In the genomic region with DNA sequence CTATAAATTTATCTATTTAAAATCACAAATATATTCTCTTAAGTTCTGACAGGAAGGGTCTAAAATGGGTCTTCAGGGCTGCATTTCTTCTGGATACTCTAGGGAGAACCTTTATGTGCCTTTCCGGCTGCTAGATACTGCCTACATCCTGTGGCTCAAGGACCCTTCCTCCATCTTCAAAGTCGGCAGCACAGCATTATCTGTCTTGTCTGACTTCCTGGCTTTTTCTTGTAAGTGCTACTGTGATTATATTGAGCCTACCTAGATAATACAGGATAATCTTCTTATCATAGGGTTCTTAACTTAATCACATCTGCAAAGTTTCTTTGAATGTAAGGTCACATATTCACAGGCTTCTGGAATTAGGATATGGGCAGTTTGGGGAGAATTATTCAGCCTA, we compare ENCODE assay signal across 29 cellular contexts.
DNase-seq lines count a peak whose midpoint lies in the region; ATAC-seq, FAIRE-seq and TF ChIP-seq lines count a peak whose summit lies in the region.
"Had no signal": no experiment of that assay in that cellular context is flagged by ENCODE, and none has a peak within 500 bp of the region (broad histone marks: within the 10 kb centered on the region; RNA-seq: fewer than 3 reads in every experiment).

No MANE protein-coding gene starts in this region.

- no peak overlapping the region for H3K4me3 Mint-ChIP-seq in endodermal cell
- H3K4me3 Mint-ChIP-seq: CD14-positive monocyte; CD4-positive, alpha-beta memory T cell; CD4-positive, CD25-positive, alpha-beta regulatory T cell; CD8-positive, alpha-beta memory T cell had no signal

- peak overlapping the region; percentile 14 for H3K4me2 ChIP-seq in smooth muscle cell
- H3K4me2 ChIP-seq: BLaER1 had no signal

- peak; percentile 92 for FAIRE-seq in D721Med (lab: Jason Lieb, UNC)
- FAIRE-seq: A204.1, GM12878, GM12892, GM19239 had no signal

- ATAC-seq in GM21515 (IDR thresholded peaks at IDR 0.05; ENCODE audit: unreplicated experiment) = no peak
- ATAC-seq: GM12878 had no signal

- H3K9ac ChIP-seq in endodermal cell (ENCODE audit: extremely low read depth, low read length, poor library complexity, severe bottlenecking) = no peak overlapping the region
- H3K9ac ChIP-seq in smooth muscle cell (ENCODE audit: low read depth) = no peak overlapping the region
- H3K9ac ChIP-seq: BLaER1 had no signal

- TF ChIP-seq CTCF in D721Med (IDR thresholded peaks at IDR 0.05; ENCODE audit: insufficient read depth, missing control alignments) (no peak), endodermal cell (conservative IDR thresholded peaks at IDR 0.05) (no peak), smooth muscle cell (IDR thresholded peaks at IDR 0.05; ENCODE audit: borderline replicate concordance, insufficient read depth, poor library complexity, severe bottlenecking) (no peak), GM13977 (IDR thresholded peaks at IDR 0.05; ENCODE audit: extremely low read depth, insufficient read depth, missing control alignments) (no peak)

- H2AFZ ChIP-seq in smooth muscle cell (ENCODE audit: low read depth) = peak overlapping the region; percentile 52

- DNase-seq in D721Med (ENCODE audit: insufficient read length, low spot score) = no peak
- DNase-seq in NCI-H82 treated with DMSO at 0.1 percent for 48 hours (lab: John Stamatoyannopoulos, UW; ENCODE audit: unreplicated experiment) = peak; percentile 80
- DNase-seq in endodermal cell = peak; percentile 49
- no peak for DNase-seq in smooth muscle cell (lab: John Stamatoyannopoulos, UW; ENCODE audit: unreplicated experiment)
- no peak for DNase-seq in GM13977 (ENCODE audit: low spot score)
- DNase-seq in DMS114 treated with DMSO at 0.1 percent for 48 hours (lab: John Stamatoyannopoulos, UW; ENCODE audit: unreplicated experiment) = no peak
- DNase-seq in activated gamma-delta T cell treated with Interleukin-2 at 50 U/mL for 16 hours = no peak
- DNase-seq: 8988T; ACHN; BE2C; C1 segment of cervical spinal cord; Caco-2; Calu3; CD4-positive, alpha-beta memory T cell; CD4-positive, CD25-positive, alpha-beta regulatory T cell; CD8-positive, alpha-beta memory T cell; DMS153; DMS53; DMS79; DND-41; EL; GDM1 had no signal

- no peak overlapping the region for H3K27ac Mint-ChIP-seq in endodermal cell
- H3K27ac Mint-ChIP-seq: CD14-positive monocyte; CD4-positive, alpha-beta memory T cell; CD4-positive, CD25-positive, alpha-beta regulatory T cell; CD8-positive, alpha-beta memory T cell had no signal

- no peaks in the 10 kb centered on the region for H3K27me3 Mint-ChIP-seq in endodermal cell (ENCODE audit: insufficient read depth)
- H3K27me3 Mint-ChIP-seq: CD4-positive, alpha-beta memory T cell; CD4-positive, CD25-positive, alpha-beta regulatory T cell; CD8-positive, alpha-beta memory T cell had no signal

- H3K36me3 Mint-ChIP-seq in endodermal cell (ENCODE audit: low read depth) = no peaks in the 10 kb centered on the region
- H3K36me3 Mint-ChIP-seq: CD14-positive monocyte; CD4-positive, alpha-beta memory T cell; CD4-positive, CD25-positive, alpha-beta regulatory T cell; CD8-positive, alpha-beta memory T cell had no signal

- 46% methylated on average over 2 of the region's 2 CpGs; no CpG with 5 or more reads in 1 of the 2 experiments for WGBS in endodermal cell (ENCODE audit: insufficient coverage in 1 of 2, insufficient read length in 1 of 2), 2 experiments
- WGBS in smooth muscle cell (ENCODE audit: low lambda C conversion rate) = 13% methylated on average over 2 of the region's 2 CpGs

- H3K9me3 ChIP-seq in endodermal cell (ENCODE audit: control insufficient read depth, low read length) (no peaks in the 10 kb centered on the region), smooth muscle cell (replicated peaks; ENCODE audit: low read depth) (no peaks in the 10 kb centered on the region)
- H3K9me3 ChIP-seq: BE2C, BLaER1, Caco-2 had no signal

- H3K4me1 ChIP-seq in endodermal cell (ENCODE audit: control insufficient read depth, insufficient read depth, low read length) (peaks cover 8% of the 10 kb centered on the region), smooth muscle cell (ENCODE audit: low read depth) (no peaks in the 10 kb centered on the region)
- H3K4me1 ChIP-seq: BE2C, BLaER1, Caco-2 had no signal

- H4K20me1 ChIP-seq in smooth muscle cell (ENCODE audit: low read depth) = no peaks in the 10 kb centered on the region
- H4K20me1 ChIP-seq: BLaER1 had no signal

- no peaks in the 10 kb centered on the region for H3K79me2 ChIP-seq in smooth muscle cell (ENCODE audit: low read depth)

- H3F3A ChIP-seq in smooth muscle cell (ENCODE audit: low read depth) = no peaks in the 10 kb centered on the region

- H3K4me3 ChIP-seq in endodermal cell (ENCODE audit: low read length) = no peak overlapping the region
- no peak overlapping the region for H3K4me3 ChIP-seq in smooth muscle cell
- H3K4me3 ChIP-seq: BLaER1, GM12878 had no signal

- H3K36me3 ChIP-seq in endodermal cell (ENCODE audit: control insufficient read depth, insufficient read depth, low read length) (no peaks in the 10 kb centered on the region), smooth muscle cell (ENCODE audit: low read depth) (no peaks in the 10 kb centered on the region)
- H3K36me3 ChIP-seq: BE2C, BLaER1 had no signal

- in situ Hi-C loops in GM13977 (cut with MboI; ENCODE audit: low pct_unique_long_range_greater_than_20kb, low sequenced_read_pairs, unreplicated experiment) = no loop called here

- H3K4me1 Mint-ChIP-seq in endodermal cell = peaks cover 23% of the 10 kb centered on the region
- H3K4me1 Mint-ChIP-seq: CD14-positive monocyte; CD4-positive, alpha-beta memory T cell; CD4-positive, CD25-positive, alpha-beta regulatory T cell; CD8-positive, alpha-beta memory T cell had no signal

- no peaks in the 10 kb centered on the region for H3K9me3 Mint-ChIP-seq in endodermal cell

- peaks cover 12% of the 10 kb centered on the region for H3K27me3 ChIP-seq in endodermal cell (ENCODE audit: control insufficient read depth, insufficient read depth, low read length, poor library complexity, severe bottlenecking)
- no peaks in the 10 kb centered on the region for H3K27me3 ChIP-seq in smooth muscle cell (ENCODE audit: low read depth)
- H3K27me3 ChIP-seq: BE2C, BLaER1 had no signal

- H3K27ac ChIP-seq in endodermal cell (ENCODE audit: low read depth, low read length) (no peak overlapping the region), smooth muscle cell (ENCODE audit: low read depth) (no peak overlapping the region)
- H3K27ac ChIP-seq: BLaER1 had no signal

Comparison
In these comparisons a context has a peak if more than half of its experiments do, and no peak if none do; other contexts are left out.
1. DNase-seq: peak in NCI-H82 treated with DMSO at 0.1 percent for 48 hours (single experiment) and endodermal cell (single experiment); none in D721Med (single experiment), smooth muscle cell (single experiment), GM13977 (single experiment), DMS114 treated with DMSO at 0.1 percent for 48 hours (single experiment) and activated gamma-delta T cell treated with Interleukin-2 at 50 U/mL for 16 hours (single experiment).